16 cellular contexts compared by ENCODE assay signal in genomic region chr14:61716956-61717355, GRCh38. TPM values are rescaled to one million over a fixed set of nuclear protein-coding genes. Genes with fewer than 3 reads are reported as not detected.
DNase-seq lines count a peak whose midpoint lies in the region; ATAC-seq and TF ChIP-seq lines count a peak whose summit lies in the region.
"Had no signal": no experiment of that assay in that cellular context is flagged by ENCODE, and none has a peak within 500 bp of the region (broad histone marks: within the 10 kb centered on the region; RNA-seq: fewer than 3 reads in every experiment).

No MANE protein-coding gene starts in this region.

- H3K4me1 ChIP-seq in BLaER1 treated with 17β-estradiol and CSF1 and Interleukin-3, amounts not matched to agents 10 nM and 100 nM = peaks cover 67 to 100% (median 86%) of the 10 kb centered on the region in 10 experiments
- H3K4me1 ChIP-seq in DOHH2 (ENCODE audit: control insufficient read depth, low read length) (peaks cover 93% of the 10 kb centered on the region), mesenchymal stem cell (ENCODE audit: control insufficient read depth, insufficient read depth, low read depth, low read length) (peaks cover 12% of the 10 kb centered on the region)

- H3K4ac ChIP-seq in mesenchymal stem cell (ENCODE audit: low read depth in 1 of 2, low read length in 2 of 2) = no peak overlapping the region

- DNase-seq in mesenchymal stem cell (no peak), medulla oblongata (ENCODE audit: extremely low spot score) (no peak), DMS114 treated with DMSO at 0.1 percent for 48 hours (lab: John Stamatoyannopoulos, UW; ENCODE audit: unreplicated experiment) (no peak), glutamatergic neuron (no peak)
- DNase-seq: central memory CD4-positive, alpha-beta T cell; effector memory CD8-positive, alpha-beta T cell; foreskin keratinocyte; NCI-H1417 treated with DMSO at 0.1 percent for 48 hours; NCI-H2227 treated with DMSO at 0.1 percent for 48 hours; stimulated activated CD4-positive, alpha-beta T cell treated with anti-CD3 and anti-CD28 coated beads, Interleukin-2, amount 100 ng/mL, for 48 hours had no signal

- no CpG with 5 or more reads among the region's 1 CpG for WGBS in mesenchymal stem cell

- no peak overlapping the region for H3K14ac ChIP-seq in mesenchymal stem cell (ENCODE audit: low read length in 2 of 2)

- no peaks in the 10 kb centered on the region for H3K79me1 ChIP-seq in mesenchymal stem cell (replicated peaks; ENCODE audit: low read length, poor library complexity, severe bottlenecking)

- peaks cover 90% of the 10 kb centered on the region for H3K36me3 Mint-ChIP-seq in activated T-helper 17 cell treated with anti-CD3 and anti-CD28 coated beads, Interleukin-2, amount 50 U/mL, for 72 hours (ENCODE audit: low read depth)
- H3K36me3 Mint-ChIP-seq in glutamatergic neuron (ENCODE audit: unreplicated experiment) = no peaks in the 10 kb centered on the region

- no peak for ATAC-seq in activated T-helper 17 cell treated with anti-CD3 and anti-CD28 coated beads, Interleukin-2, amount 50 U/mL, for 72 hours (replicated peaks)
- ATAC-seq: activated naive CD4-positive, alpha-beta T cell treated with anti-CD3 and anti-CD28 coated beads, Interleukin-2, amount 50 U/mL, for 72 hours; effector memory CD8-positive, alpha-beta T cell; foreskin keratinocyte had no signal

- H2BK5ac ChIP-seq in mesenchymal stem cell (ENCODE audit: low read depth, low read length, poor library complexity, severe bottlenecking) = no peak overlapping the region

- no peak overlapping the region for H2AFZ ChIP-seq in mesenchymal stem cell (ENCODE audit: low read depth, low read length)

- H3K9me2 ChIP-seq in DOHH2 (replicated peaks; ENCODE audit: control insufficient read depth, low read length) = no peaks in the 10 kb centered on the region

- peaks cover 48% of the 10 kb centered on the region for H3K4me1 Mint-ChIP-seq in activated T-helper 17 cell treated with anti-CD3 and anti-CD28 coated beads, Interleukin-2, amount 50 U/mL, for 72 hours
- peaks cover 22% of the 10 kb centered on the region for H3K4me1 Mint-ChIP-seq in glutamatergic neuron (ENCODE audit: low read depth, unreplicated experiment)

- no peak overlapping the region for H3K18ac ChIP-seq in mesenchymal stem cell (ENCODE audit: low read depth in 1 of 2, low read length in 2 of 2)

- no peaks in the 10 kb centered on the region for H3K9me3 ChIP-seq in BLaER1 treated with 17β-estradiol and CSF1 and Interleukin-3, amounts not matched to agents 10 nM and 100 nM (replicated peaks in 1 of 11)
- no peaks in the 10 kb centered on the region for H3K9me3 ChIP-seq in DOHH2 (ENCODE audit: control insufficient read depth, insufficient read depth, low read length)
- H3K9me3 ChIP-seq in mesenchymal stem cell (ENCODE audit: control insufficient read depth, low read length) = no peaks in the 10 kb centered on the region
- H3K9me3 ChIP-seq: right atrium auricular region, thoracic aorta had no signal

- peak overlapping the region in 5 of 11 experiments; percentile 1 to 36 (median 27); a peak in 3 of 22 replicates for H3K27ac ChIP-seq in BLaER1 treated with 17β-estradiol and CSF1 and Interleukin-3, amounts not matched to agents 10 nM and 100 nM
- peak overlapping the region; percentile 88 for H3K27ac ChIP-seq in DOHH2 (ENCODE audit: low read depth, low read length)
- H3K27ac ChIP-seq in mesenchymal stem cell (ENCODE audit: low read length, poor library complexity, severe bottlenecking) = no peak overlapping the region
- H3K27ac ChIP-seq: foreskin keratinocyte, thoracic aorta had no signal

- H3K4me3 ChIP-seq in BLaER1 treated with 17β-estradiol and CSF1 and Interleukin-3, amounts not matched to agents 10 nM and 100 nM = peak overlapping the region in 1 of 10 experiments; percentile 35; a peak in 2 of 20 replicates
- H3K4me3 ChIP-seq in DOHH2 (ENCODE audit: low read length) (peak overlapping the region; percentile 60), mesenchymal stem cell (ENCODE audit: insufficient read depth in 1 of 2, low read depth in 1 of 2, low read length in 2 of 2) (no peak overlapping the region)
- H3K4me3 ChIP-seq: right atrium auricular region, thoracic aorta had no signal

- TF ChIP-seq CTCF in DOHH2 (IDR thresholded peaks at IDR 0.05; ENCODE audit: low read depth, low read length, poor library complexity, severe bottlenecking) (no peak), glutamatergic neuron (IDR thresholded peaks at IDR 0.05; ENCODE audit: partially characterized antibody, unreplicated experiment) (no peak)

- no peak overlapping the region for H4K91ac ChIP-seq in mesenchymal stem cell (ENCODE audit: low read length)

- H3K4me3 Mint-ChIP-seq in activated T-helper 17 cell treated with anti-CD3 and anti-CD28 coated beads, Interleukin-2, amount 50 U/mL, for 72 hours = peak overlapping the region; percentile 41
- no peak overlapping the region for H3K4me3 Mint-ChIP-seq in glutamatergic neuron (ENCODE audit: unreplicated experiment)
- H3K4me3 Mint-ChIP-seq: effector memory CD8-positive, alpha-beta T cell had no signal

- peaks cover 30% of the 10 kb centered on the region for H3F3A ChIP-seq in DOHH2 (ENCODE audit: control insufficient read depth, insufficient read depth)

- no peaks in the 10 kb centered on the region for H3K9me3 Mint-ChIP-seq in activated T-helper 17 cell treated with anti-CD3 and anti-CD28 coated beads, Interleukin-2, amount 50 U/mL, for 72 hours
- peaks cover 3% of the 10 kb centered on the region for H3K9me3 Mint-ChIP-seq in glutamatergic neuron (ENCODE audit: unreplicated experiment)
- H3K9me3 Mint-ChIP-seq: activated naive CD4-positive, alpha-beta T cell treated with anti-CD3 and anti-CD28 coated beads, Interleukin-2, amount 50 U/mL, for 72 hours; effector memory CD8-positive, alpha-beta T cell had no signal

- no peak overlapping the region for H2BK15ac ChIP-seq in mesenchymal stem cell (ENCODE audit: low read depth, poor library complexity, severe bottlenecking)

- H3K9ac ChIP-seq in BLaER1 treated with 17β-estradiol and CSF1 and Interleukin-3, amounts not matched to agents 10 nM and 100 nM = peak overlapping the region in 2 of 11 experiments; percentile 55 to 71; a peak in 3 of 22 replicates
- H3K9ac ChIP-seq in mesenchymal stem cell (ENCODE audit: low read length) = peak overlapping the region; percentile 41

- H3K36me3 ChIP-seq in BLaER1 treated with 17β-estradiol and CSF1 and Interleukin-3, amounts not matched to agents 10 nM and 100 nM = peaks cover 13 to 60% (median 31%) of the 10 kb centered on the region in 11 experiments
- peaks cover 54% of the 10 kb centered on the region for H3K36me3 ChIP-seq in DOHH2 (ENCODE audit: control insufficient read depth, low read length)
- H3K36me3 ChIP-seq in mesenchymal stem cell (ENCODE audit: control insufficient read depth in 1 of 2, insufficient read depth in 2 of 2, low read depth in 1 of 2, low read length in 2 of 2) = peaks cover 3 to 30% of the 10 kb centered on the region in 2 experiments

- H3K4me2 ChIP-seq in BLaER1 treated with 17β-estradiol and CSF1 and Interleukin-3, amounts not matched to agents 10 nM and 100 nM = peak overlapping the region; percentile 46 to 93 (median 76); a peak in 21 of 22 replicates
- peak overlapping the region; percentile 87 for H3K4me2 ChIP-seq in DOHH2 (ENCODE audit: low read length)
- no peak overlapping the region for H3K4me2 ChIP-seq in mesenchymal stem cell (ENCODE audit: low read length, poor library complexity, severe bottlenecking)

- no peak overlapping the region for H2AK5ac ChIP-seq in mesenchymal stem cell (ENCODE audit: low read length, severe bottlenecking)

- no peak overlapping the region for H3K27ac Mint-ChIP-seq in activated T-helper 17 cell treated with anti-CD3 and anti-CD28 coated beads, Interleukin-2, amount 50 U/mL, for 72 hours
- H3K27ac Mint-ChIP-seq in glutamatergic neuron (ENCODE audit: unreplicated experiment) = no peak overlapping the region
- H3K27ac Mint-ChIP-seq: activated naive CD4-positive, alpha-beta T cell treated with anti-CD3 and anti-CD28 coated beads, Interleukin-2, amount 50 U/mL, for 72 hours had no signal

- no peak overlapping the region for H2BK120ac ChIP-seq in mesenchymal stem cell (ENCODE audit: low read depth, low read length)

- no peak overlapping the region for H2BK12ac ChIP-seq in mesenchymal stem cell (ENCODE audit: low read length in 2 of 2)

- H3K79me2 ChIP-seq in DOHH2 (ENCODE audit: control insufficient read depth, low read length) = peaks cover 98% of the 10 kb centered on the region

- H4K20me1 ChIP-seq in BLaER1 treated with 17β-estradiol and CSF1 and Interleukin-3, amounts not matched to agents 10 nM and 100 nM = peaks cover 98 to 100% (median 100%) of the 10 kb centered on the region in 11 experiments
- peaks cover 50% of the 10 kb centered on the region for H4K20me1 ChIP-seq in DOHH2 (ENCODE audit: control insufficient read depth, insufficient read depth, low read depth, low read length)

- H3K23ac ChIP-seq in mesenchymal stem cell (ENCODE audit: low read length in 2 of 2) = no peak overlapping the region

- H4K8ac ChIP-seq in mesenchymal stem cell (ENCODE audit: low read length) = no peak overlapping the region

- H3K27me3 Mint-ChIP-seq in activated T-helper 17 cell treated with anti-CD3 and anti-CD28 coated beads, Interleukin-2, amount 50 U/mL, for 72 hours = no peaks in the 10 kb centered on the region
- no peaks in the 10 kb centered on the region for H3K27me3 Mint-ChIP-seq in glutamatergic neuron (ENCODE audit: unreplicated experiment)
- H3K27me3 Mint-ChIP-seq: effector memory CD8-positive, alpha-beta T cell had no signal

- H3K27me3 ChIP-seq in BLaER1 treated with 17β-estradiol and CSF1 and Interleukin-3, amounts not matched to agents 10 nM and 100 nM = no peaks in the 10 kb centered on the region
- H3K27me3 ChIP-seq in DOHH2 (ENCODE audit: control insufficient read depth, low read length) (no peaks in the 10 kb centered on the region), mesenchymal stem cell (ENCODE audit: control insufficient read depth in 1 of 2, insufficient read depth in 1 of 2, low read length in 2 of 2) (no peaks in the 10 kb centered on the region)
- H3K27me3 ChIP-seq: foreskin keratinocyte, right atrium auricular region had no signal

RNA-seq across cellular contexts. Expression of gene HIF1A, which starts 21.6 kb away (rescaled TPM):
- 100 to 1,000 TPM; 123 to 176 TPM for total RNA-seq in activated T-helper 17 cell treated with anti-CD3 and anti-CD28 coated beads, Interleukin-2, amount 50 U/mL, for 72 hours
- polyA plus RNA-seq in mesenchymal stem cell (2013, experiment 1 of 2) = 346 TPM
- 339 TPM for polyA plus RNA-seq in mesenchymal stem cell (2013, experiment 2 of 2)
- total RNA-seq in glutamatergic neuron (ENCODE audit: unreplicated experiment) = 145 TPM

RNA-seq across cellular contexts. Expression of gene SNAPC1, which starts 45.3 kb away (rescaled TPM):
- 10 to 100 TPM; 11.5 to 13.6 TPM for total RNA-seq in activated T-helper 17 cell treated with anti-CD3 and anti-CD28 coated beads, Interleukin-2, amount 50 U/mL, for 72 hours
- polyA plus RNA-seq in mesenchymal stem cell (2013, experiment 1 of 2) = 9.9 TPM
- 10.2 TPM for polyA plus RNA-seq in mesenchymal stem cell (2013, experiment 2 of 2)
- 1.3 TPM for total RNA-seq in glutamatergic neuron (ENCODE audit: unreplicated experiment)
